In the genomic region with DNA sequence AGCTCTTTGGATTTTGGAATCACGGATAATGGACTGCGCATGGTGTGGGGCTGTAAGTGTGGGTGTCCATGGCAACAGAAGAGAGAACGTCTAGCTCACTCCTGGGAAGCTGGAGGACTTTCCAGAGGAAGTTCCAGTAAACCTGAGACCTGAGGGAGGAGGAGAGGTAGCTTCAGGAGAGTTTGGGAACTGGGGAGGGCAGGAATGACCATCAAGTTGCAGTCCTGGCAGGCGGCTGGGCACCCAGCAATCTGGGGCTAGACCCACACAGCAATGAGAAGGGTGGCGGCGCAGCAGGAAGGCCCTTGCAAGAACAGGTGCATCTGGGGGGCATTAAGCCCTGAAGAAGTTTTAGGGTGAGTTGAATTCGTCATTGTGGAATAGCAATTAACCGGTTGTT, we compare ENCODE assay signal across 24 cellular contexts.
"Had no signal": no experiment of that assay in that cellular context is flagged by ENCODE, and none has a peak within 500 bp of the region (broad histone marks: within the 10 kb centered on the region; RNA-seq: fewer than 3 reads in every experiment).

No MANE protein-coding gene starts in this region.

- H3K36me3 Mint-ChIP-seq: WTC11 had no signal

- H3K27ac Mint-ChIP-seq: activated CD4-positive, alpha-beta memory T cell treated with anti-CD3 and anti-CD28 coated beads, Interleukin-2, amount 10 ng/mL, durations not matched to agents 7 days and 5 days; activated CD4-positive, alpha-beta T cell treated with anti-CD3 and anti-CD28 coated beads, Interleukin-2, amount 10 ng/mL, durations not matched to agents 7 days and 5 days; activated naive CD8-positive, alpha-beta T cell; activated T-helper 17 cell treated with anti-CD3 and anti-CD28 coated beads, Interleukin-2, amount 50 U/mL, for 72 hours; dendritic cell treated with granulocyte-macrophage colony-stimulating factor and Interleukin-4, amounts not matched to agents 40 ng/mL and 50 ng/mL, for 4 days; endodermal cell; WTC11 had no signal

- DNase-seq: activated CD4-positive, alpha-beta memory T cell treated with anti-CD3 and anti-CD28 coated beads, Interleukin-2, amount 10 ng/mL, durations not matched to agents 7 days and 5 days; activated CD4-positive, alpha-beta T cell treated with anti-CD3 and anti-CD28 coated beads for 1 hour; activated CD4-positive, alpha-beta T cell treated with anti-CD3 and anti-CD28 coated beads for 4 hours; activated CD4-positive, alpha-beta T cell treated with anti-CD3 and anti-CD28 coated beads, Interleukin-2, amount 10 ng/mL, durations not matched to agents 7 days and 5 days; activated CD4-positive, alpha-beta T cell treated with anti-CD3 and anti-CD28 coated beads, Interleukin-2, amount 50 U/mL, for 4 hours; activated effector memory CD4-positive, alpha-beta T cell treated with Interleukin-2 at 50 U/mL for 16 hours; activated gamma-delta T cell treated with Interleukin-2 at 50 U/mL for 16 hours; activated naive CD4-positive, alpha-beta T cell treated with anti-CD3 and anti-CD28 coated beads, Interleukin-2, amount 50 U/mL, for 16 hours; activated naive CD4-positive, alpha-beta T cell treated with Interleukin-2 at 50 U/mL for 16 hours; activated T-cell treated with anti-CD3 and anti-CD28 coated beads, Interleukin-2, amount 50 U/mL, for 4 hours; amniotic stem cell; anterior cingulate cortex; brain microvascular endothelial cell; dorsolateral prefrontal cortex; effector memory CD4-positive, alpha-beta T cell; endodermal cell; foreskin fibroblast; head of caudate nucleus; T-helper 2 cell had no signal

- H3K4me3 Mint-ChIP-seq: activated CD4-positive, alpha-beta memory T cell treated with anti-CD3 and anti-CD28 coated beads, Interleukin-2, amount 10 ng/mL, durations not matched to agents 7 days and 5 days; activated CD4-positive, alpha-beta T cell treated with anti-CD3 and anti-CD28 coated beads, Interleukin-2, amount 10 ng/mL, durations not matched to agents 7 days and 5 days; activated naive CD8-positive, alpha-beta T cell; activated T-cell treated with anti-CD3 and anti-CD28 coated beads, Interleukin-2, amount 50 U/mL, for 4 hours; activated T-helper 17 cell treated with anti-CD3 and anti-CD28 coated beads, Interleukin-2, amount 50 U/mL, for 72 hours; central memory CD8-positive, alpha-beta T cell; dendritic cell treated with granulocyte-macrophage colony-stimulating factor and Interleukin-4, amounts not matched to agents 40 ng/mL and 50 ng/mL, for 4 days; endodermal cell; WTC11 had no signal

- H3K9me3 Mint-ChIP-seq: activated CD4-positive, alpha-beta memory T cell treated with anti-CD3 and anti-CD28 coated beads, Interleukin-2, amount 10 ng/mL, durations not matched to agents 7 days and 5 days; activated CD4-positive, alpha-beta T cell treated with anti-CD3 and anti-CD28 coated beads, Interleukin-2, amount 10 ng/mL, durations not matched to agents 7 days and 5 days; activated T-cell treated with anti-CD3 and anti-CD28 coated beads, Interleukin-2, amount 50 U/mL, for 4 hours; activated T-helper 17 cell treated with anti-CD3 and anti-CD28 coated beads, Interleukin-2, amount 50 U/mL, for 72 hours; central memory CD8-positive, alpha-beta T cell; dendritic cell treated with granulocyte-macrophage colony-stimulating factor and Interleukin-4, amounts not matched to agents 40 ng/mL and 50 ng/mL, for 4 days; endodermal cell; WTC11 had no signal

- H3K27me3 Mint-ChIP-seq: activated CD4-positive, alpha-beta memory T cell treated with anti-CD3 and anti-CD28 coated beads, Interleukin-2, amount 10 ng/mL, durations not matched to agents 7 days and 5 days; activated CD4-positive, alpha-beta T cell treated with anti-CD3 and anti-CD28 coated beads, Interleukin-2, amount 10 ng/mL, durations not matched to agents 7 days and 5 days; activated naive CD8-positive, alpha-beta T cell; activated T-helper 17 cell treated with anti-CD3 and anti-CD28 coated beads, Interleukin-2, amount 50 U/mL, for 72 hours; central memory CD8-positive, alpha-beta T cell; dendritic cell treated with granulocyte-macrophage colony-stimulating factor and Interleukin-4, amounts not matched to agents 40 ng/mL and 50 ng/mL, for 4 days had no signal

- H3K4me1 Mint-ChIP-seq: activated CD4-positive, alpha-beta memory T cell treated with anti-CD3 and anti-CD28 coated beads, Interleukin-2, amount 10 ng/mL, durations not matched to agents 7 days and 5 days; activated CD4-positive, alpha-beta T cell treated with anti-CD3 and anti-CD28 coated beads, Interleukin-2, amount 10 ng/mL, durations not matched to agents 7 days and 5 days; activated T-helper 17 cell treated with anti-CD3 and anti-CD28 coated beads, Interleukin-2, amount 50 U/mL, for 72 hours; central memory CD8-positive, alpha-beta T cell had no signal
